22 cellular contexts compared by ENCODE assay signal in genomic region chr15:80816049-80816653, GRCh38. TPM values are rescaled to one million over a fixed set of nuclear protein-coding genes. Genes with fewer than 3 reads are reported as not detected.
A peak's percentile ranks its signal among the peaks of the same experiment; 100 is the strongest.
DNase-seq lines count a peak whose midpoint lies in the region; ATAC-seq and TF ChIP-seq lines count a peak whose summit lies in the region.
"Had no signal": no experiment of that assay in that cellular context is flagged by ENCODE, and none has a peak within 500 bp of the region (broad histone marks: within the 10 kb centered on the region; RNA-seq: fewer than 3 reads in every experiment).

No MANE protein-coding gene starts in this region.

- intact Hi-C loops in left colon (cut with DNase I, micrococcal nuclease) = no loop called here
- intact Hi-C loops in sigmoid colon (cut with DNase I) = loop anchor here (2.0 kb wide), 1 partner anchor 121 kb away; no protein-coding TSS in a partner anchor
- intact Hi-C loops in MCF 10A (cut with micrococcal nuclease) = no loop called here

- ATAC-seq in left colon (peak; percentile 26), HG03196 (IDR thresholded peaks at IDR 0.05; ENCODE audit: unreplicated experiment) (no peak)
- ATAC-seq: CD8-positive, alpha-beta T cell; Right ventricle myocardium inferior had no signal

- H3K4me1 Mint-ChIP-seq in MCF 10A (ENCODE audit: insufficient read depth, unreplicated experiment) = no peaks in the 10 kb centered on the region

- H3K4me3 Mint-ChIP-seq in MCF 10A (ENCODE audit: unreplicated experiment) = no peak overlapping the region
- H3K4me3 Mint-ChIP-seq: CD8-positive, alpha-beta T cell had no signal

- POLR2A ChIA-PET in MCF 10A (lab: Yijun Ruan, JAX) = interaction anchor here (0.7 kb wide), 1 partner anchor 255 kb away, joined by 4 read pairs; no protein-coding TSS in a partner anchor

- WGBS in sigmoid colon, 2 donors = 48 to 69% methylated on average over 3 of the region's 3 CpGs

- H3K36me3 ChIP-seq in sigmoid colon = no peaks in the 10 kb centered on the region
- H3K36me3 ChIP-seq: BLaER1 had no signal

- no peak overlapping the region for H3K27ac Mint-ChIP-seq in MCF 10A (ENCODE audit: low read depth, unreplicated experiment)
- H3K27ac Mint-ChIP-seq: CD8-positive, alpha-beta T cell; IgD-negative memory B cell had no signal

- no peak for TF ChIP-seq POLR2A in sigmoid colon (IDR thresholded peaks at IDR 0.05)

- H3K27me3 Mint-ChIP-seq in MCF 10A (ENCODE audit: insufficient read depth, unreplicated experiment) = no peaks in the 10 kb centered on the region

- TF ChIP-seq CTCF in sigmoid colon (IDR thresholded peaks at IDR 0.05) (no peak), MCF 10A (IDR thresholded peaks at IDR 0.05; ENCODE audit: unreplicated experiment) (no peak)

- peak; percentile 15 for DNase-seq in DMS53 treated with DMSO at 0.1 percent for 48 hours (lab: John Stamatoyannopoulos, UW; ENCODE audit: unreplicated experiment)
- DNase-seq in NCI-H774 (lab: John Stamatoyannopoulos, UW) = peak; percentile 16
- DNase-seq in left colon = no peak
- no peak for DNase-seq in sigmoid colon
- no peak for DNase-seq in LoVo (ENCODE audit: low spot score)
- no peak for DNase-seq in MCF 10A (ENCODE audit: unreplicated experiment)
- no peak for DNase-seq in glomerular visceral epithelial cell (ENCODE audit: extremely low spot score)
- DNase-seq: Calu3; CD8-positive, alpha-beta T cell; H7; Karpas-422; NCI-H1105; NCI-H1694 treated with DMSO at 0.1 percent for 48 hours; NCI-H524; NK-92 treated with Interleukin-12 subunit alpha and Interleukin-12 subunit beta, amount 100 ng/mL, for 24 hours; SW 1271 had no signal

- no peaks in the 10 kb centered on the region for H3K27me3 ChIP-seq in sigmoid colon
- H3K27me3 ChIP-seq: BLaER1 had no signal

- H3K4me1 ChIP-seq in sigmoid colon = peaks cover 0 to 44% (median 26%) of the 10 kb centered on the region in 4 donors

- BruUV-seq in MCF 10A (replicated peaks; lab: Mats Ljungman, UMichigan) = no TSS peak

- CTCF ChIA-PET in MCF 10A (lab: Yijun Ruan, JAX) = interaction anchor here (0.8 kb wide), 1 partner anchor 10 kb away, joined by 3 read pairs; no protein-coding TSS in a partner anchor

- no peak overlapping the region for H3K4me3 ChIP-seq in sigmoid colon
- H3K4me3 ChIP-seq: BLaER1 had no signal

- H3K9me3 ChIP-seq in sigmoid colon = no peaks in the 10 kb centered on the region
- H3K9me3 ChIP-seq: BLaER1 had no signal

- peak overlapping the region in 3 of 4 donors; percentile 18 to 74 (median 43) for H3K27ac ChIP-seq in sigmoid colon
- H3K27ac ChIP-seq: BLaER1 had no signal

- H3K36me3 Mint-ChIP-seq in MCF 10A (ENCODE audit: insufficient read depth, unreplicated experiment) = no peaks in the 10 kb centered on the region
- H3K36me3 Mint-ChIP-seq: CD8-positive, alpha-beta T cell had no signal

- no peaks in the 10 kb centered on the region for H3K9me3 Mint-ChIP-seq in MCF 10A (ENCODE audit: unreplicated experiment)
- H3K9me3 Mint-ChIP-seq: CD8-positive, alpha-beta T cell had no signal

- no peak for TF ChIP-seq EP300 in sigmoid colon (IDR thresholded peaks at IDR 0.05)

RNA-seq across cellular contexts. Expression of gene CEMIP, which starts 37.0 kb away (rescaled TPM):
- total RNA-seq in left colon (1 to 10 TPM; 1.1 to 1.7 TPM), sigmoid colon (under 1 TPM in 2 of 4 donors, not detected in 2; under 0.01 TPM), MCF 10A (2022) (0.14 and 0.44 TPM in 2 replicates)
- polyA plus RNA-seq in sigmoid colon = 1 to 10 TPM in 1 of 3 donors, under 1 TPM in 2; under 0.01 to 2.1 (median 0.23) TPM
- total RNA-seq: A673; CD8-positive, alpha-beta T cell; OCI-LY7 had no signal
- polyA plus RNA-seq: IgD-negative memory B cell had no signal

Comparison
In these comparisons a context has a peak if more than half of its experiments do, and no peak if none do; other contexts are left out.
1. DNase-seq: peak in DMS53 treated with DMSO at 0.1 percent for 48 hours (single experiment) and NCI-H774 (single experiment); none in left colon (0 of 2), sigmoid colon (single experiment), LoVo (single experiment), MCF 10A (single experiment) and glomerular visceral epithelial cell (single experiment).